In genomic region chr18:44725300-44726096, GRCh38 we compare ENCODE assay signal across 8 cellular contexts. TPM values are rescaled to one million over a fixed set of nuclear protein-coding genes. Genes with fewer than 3 reads are reported as not detected.
A peak's percentile ranks its signal among the peaks of the same experiment; 100 is the strongest.
DNase-seq lines count a peak whose midpoint lies in the region; ATAC-seq, FAIRE-seq and TF ChIP-seq lines count a peak whose summit lies in the region.

No MANE protein-coding gene starts in this region.

- peak in 4 of 5 experiments; percentile 25 to 95 (median 56) for DNase-seq in T-helper 2 cell
- DNase-seq in K562 (ENCODE audit: extremely low read depth in 1 of 4, low spot score in 3 of 4), result peak; percentile 56 to 75 (median 65)
- no peak for DNase-seq in lung (ENCODE audit: low spot score)
- peak; percentile 52 for DNase-seq in stimulated activated CD8-positive, alpha-beta memory T cell treated with anti-CD3 and anti-CD28 coated beads, Interleukin-4, amount 100 ng/mL, for 24 hours (ENCODE audit: low read depth)
- DNase-seq in NCI-H2029 treated with DMSO at 0.1 percent for 48 hours (lab: John Stamatoyannopoulos, UW), result no peak
- DNase-seq in retina, result no peak

- in situ Hi-C loops in K562 (cut with MboI), result no loop called here

- H3K4me1 ChIP-seq in K562 (replicated peaks in 1 of 2; ENCODE audit: control insufficient read depth in 2 of 2, insufficient read depth in 2 of 2, low read length in 2 of 2), result peaks cover 0 to 37% of the 10 kb centered on the region in 2 experiments; a peak in 4 of 5 replicates
- H3K4me1 ChIP-seq in lung (ENCODE audit: control insufficient read depth in 2 of 2, insufficient read depth in 2 of 2, low read length in 2 of 2), result peaks cover 3 to 14% of the 10 kb centered on the region in 2 donors

- TF ChIP-seq EP300 in K562 (IDR thresholded peaks at IDR 0.05; ENCODE audit: low read length), result no peak

- H3K9me3 ChIP-seq in K562 (replicated peaks; ENCODE audit: control insufficient read depth, insufficient read depth, low read depth, low read length), result no peaks in the 10 kb centered on the region
- H3K9me3 ChIP-seq in lung (ENCODE audit: control insufficient read depth in 2 of 2, insufficient read depth in 1 of 2, low read length in 1 of 2), result no peaks in the 10 kb centered on the region

- FAIRE-seq in K562 (lab: Jason Lieb, UNC), result peak; percentile 79

- H3K4me2 ChIP-seq in K562 (ENCODE audit: insufficient read depth, low read length), result peak overlapping the region; percentile 65

- no TSS peak for BruUV-seq in K562 (replicated peaks; lab: Mats Ljungman, UMichigan)

- intact Hi-C loops in K562 (cut with micrococcal nuclease), result no loop called here

- WGBS in K562 (ENCODE audit: insufficient coverage, low coverage, missing lambda C conversion rate), result 6% methylated on average over 4 of the region's 5 CpGs
- WGBS in lung, 2 donors, result 23 to 32% methylated on average over 5 of the region's 5 CpGs

- H3K27ac ChIP-seq in K562 (ENCODE audit: extremely low read depth, low read depth, low read length) (peak overlapping the region; percentile 63), lung (ENCODE audit: low read depth in 1 of 2, low read length in 1 of 2) (peak overlapping the region; percentile 69)

- H3K27me3 ChIP-seq in K562 (ENCODE audit: control insufficient read depth in 2 of 2, insufficient read depth in 2 of 2, low read length in 2 of 2) (no peaks in the 10 kb centered on the region), lung (ENCODE audit: control insufficient read depth, insufficient read depth) (no peaks in the 10 kb centered on the region)

- no peak for TF ChIP-seq CTCF in K562 (IDR thresholded peaks at IDR 0.05 in 2 of 3, conservative IDR thresholded peaks at IDR 0.05 in 1 of 3; ENCODE audit: insufficient read depth in 2 of 3, low read depth in 1 of 3, low read length in 3 of 3)
- TF ChIP-seq CTCF in lung (IDR thresholded peaks at IDR 0.05; ENCODE audit: control extremely low read depth, extremely low read depth), result no peak

- no peaks in the 10 kb centered on the region for H3K9me1 ChIP-seq in K562 (ENCODE audit: control insufficient read depth, insufficient read depth, low read length)

- H3K79me2 ChIP-seq in K562 (ENCODE audit: control insufficient read depth, insufficient read depth, low read length), result no peaks in the 10 kb centered on the region

- POLR2A ChIA-PET in K562 (lab: Yijun Ruan, JAX), result interaction anchor here (0.7 kb wide), 1 partner anchor 7 kb away, joined by 3 read pairs; no protein-coding TSS in a partner anchor

- TF ChIP-seq POLR2A in K562 (conservative IDR thresholded peaks at IDR 0.05), result no peak

- H2AFZ ChIP-seq in K562 (ENCODE audit: low read depth, low read length), result peak overlapping the region; percentile 80

- no peak for TF ChIP-seq RAD21 in K562 (CRISPR knock-in tag; conservative IDR thresholded peaks at IDR 0.05 in 1 of 2, IDR thresholded peaks at IDR 0.05 in 1 of 2)

- no peak overlapping the region for H3K9ac ChIP-seq in K562 (ENCODE audit: insufficient read depth in 1 of 2, low read depth in 2 of 2, low read length in 2 of 2)

- H3K36me3 ChIP-seq in K562 (ENCODE audit: control insufficient read depth, insufficient read depth, low read length) (no peaks in the 10 kb centered on the region), lung (ENCODE audit: control insufficient read depth in 2 of 2, insufficient read depth in 2 of 2, low read length in 2 of 2) (no peaks in the 10 kb centered on the region)

- H4K20me1 ChIP-seq in K562 (replicated peaks; ENCODE audit: control insufficient read depth, insufficient read depth, low read length), result no peaks in the 10 kb centered on the region

- peak; percentile 40 for ATAC-seq in GM18861 (IDR thresholded peaks at IDR 0.05; ENCODE audit: unreplicated experiment)
- peak; percentile 49 for ATAC-seq in HG03135 (IDR thresholded peaks at IDR 0.05; ENCODE audit: unreplicated experiment)
- ATAC-seq in K562, result peak; percentile 86
- ATAC-seq in lung (ENCODE audit: insufficient read depth, low FRiP score), result peak; percentile 59

- CTCF ChIA-PET in K562 (lab: Yijun Ruan, JAX; ENCODE audit: low intra/inter-chr PET ratio), result no interaction called here

- H3K4me3 ChIP-seq in K562, result no peak overlapping the region
- H3K4me3 ChIP-seq in lung, result no peak overlapping the region

TF ChIP-seq in K562, 482 proteins besides CTCF, POLR2A, EP300 and RAD21 (continues in another document):
- TF ChIP-seq SMARCE1 (IDR thresholded peaks at IDR 0.05) (peak; percentile 68; the same call in 1 of the 2 replicates), MAFF (IDR thresholded peaks at IDR 0.05; ENCODE audit: low read length) (peak; percentile 64; the same call in 1 of the 2 replicates), CBX2 (IDR thresholded peaks at IDR 0.05; ENCODE audit: insufficient read depth, low read length, poor library complexity, severe bottlenecking) (no peak), VEZF1 (CRISPR knock-in tag; IDR thresholded peaks at IDR 0.05) (peak; percentile 69), DPF2 (IDR thresholded peaks at IDR 0.05) (peak; percentile 77), EHMT2 (IDR thresholded peaks at IDR 0.05) (peak; percentile 28; the same call in 1 of the 2 replicates), KDM5B (IDR thresholded peaks at IDR 0.05; ENCODE audit: insufficient replicate concordance, low read depth, low read length) (no peak), ZNF408 (CRISPR knock-in tag; IDR thresholded peaks at IDR 0.05; ENCODE audit: low read depth) (no peak), ZNF184 (CRISPR knock-in tag; IDR thresholded peaks at IDR 0.05) (no peak), ESRRA (IDR thresholded peaks at IDR 0.05; ENCODE audit: borderline replicate concordance, low read depth) (peak; percentile 31; the same call in 1 of the 2 replicates), LEF1 (IDR thresholded peaks at IDR 0.05) (peak; percentile 36; the same call in 1 of the 2 replicates), JUN (IDR thresholded peaks at IDR 0.05; ENCODE audit: borderline replicate concordance, low read depth, low read length) (peak; percentile 63; the same call in 1 of the 2 replicates), JUN (CRISPR knock-in tag; IDR thresholded peaks at IDR 0.05; ENCODE audit: borderline replicate concordance) (no peak), MAFG (tag; conservative IDR thresholded peaks at IDR 0.05) (peak; percentile 78), GTF2E2 (tag; IDR thresholded peaks at IDR 0.05) (no peak), ETV1 (tag; conservative IDR thresholded peaks at IDR 0.05; ENCODE audit: low read depth) (0 out of 2 replicates have a peak, but pooled peaks have one; percentile 9), MAZ (CRISPR knock-in tag; conservative IDR thresholded peaks at IDR 0.05 in 1 of 2, IDR thresholded peaks at IDR 0.05 in 1 of 2) (0 out of 4 replicates have a peak, but pooled peaks of 1 of the 2 experiments have one; percentile 39), C11orf30 (IDR thresholded peaks at IDR 0.05; ENCODE audit: low read depth) (peak; percentile 95)
- TF ChIP-seq, protein P1, sequence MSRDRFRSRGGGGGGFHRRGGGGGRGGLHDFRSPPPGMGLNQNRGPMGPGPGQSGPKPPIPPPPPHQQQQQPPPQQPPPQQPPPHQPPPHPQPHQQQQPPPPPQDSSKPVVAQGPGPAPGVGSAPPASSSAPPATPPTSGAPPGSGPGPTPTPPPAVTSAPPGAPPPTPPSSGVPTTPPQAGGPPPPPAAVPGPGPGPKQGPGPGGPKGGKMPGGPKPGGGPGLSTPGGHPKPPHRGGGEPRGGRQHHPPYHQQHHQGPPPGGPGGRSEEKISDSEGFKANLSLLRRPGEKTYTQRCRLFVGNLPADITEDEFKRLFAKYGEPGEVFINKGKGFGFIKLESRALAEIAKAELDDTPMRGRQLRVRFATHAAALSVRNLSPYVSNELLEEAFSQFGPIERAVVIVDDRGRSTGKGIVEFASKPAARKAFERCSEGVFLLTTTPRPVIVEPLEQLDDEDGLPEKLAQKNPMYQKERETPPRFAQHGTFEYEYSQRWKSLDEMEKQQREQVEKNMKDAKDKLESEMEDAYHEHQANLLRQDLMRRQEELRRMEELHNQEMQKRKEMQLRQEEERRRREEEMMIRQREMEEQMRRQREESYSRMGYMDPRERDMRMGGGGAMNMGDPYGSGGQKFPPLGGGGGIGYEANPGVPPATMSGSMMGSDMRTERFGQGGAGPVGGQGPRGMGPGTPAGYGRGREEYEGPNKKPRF (IDR thresholded peaks at IDR 0.05; ENCODE audit: low read depth, low read length), result no peak

RNA-seq across cellular contexts. Expression of gene SETBP1, which starts 44.8 kb away (rescaled TPM):
- 0.95 and 1.1 TPM in 2 replicates for total RNA-seq in K562 (2011; cell fraction: chromatin; rRNA removed; ENCODE audit: low replicate concordance)
- total RNA-seq in K562 (2011; cell fraction: nucleolus; rRNA removed), result 0.13 and 0.33 TPM in 2 replicates
- total RNA-seq in K562 (2011; cell fraction: nucleoplasm; rRNA removed), result 0.37 and 0.84 TPM in 2 replicates
- total RNA-seq in K562 (2014; rRNA removed) (under 0.01 and 0.04 TPM in 2 replicates), K562 (2014; rRNA removed; fragmentation: Illumina TruSeq; extraction: Trizol) (under 0.01 and 0.04 TPM in 2 replicates), K562 (2015; rRNA removed; fragmentation: Illumina TruSeq; extraction: Trizol) (0.04 TPM in 2 replicates), K562 (2021) (0.13 and 0.18 TPM in 2 replicates), lung (10 to 100 TPM; 30.7 to 43.8 TPM)
- polyA plus RNA-seq in K562 (2011; rRNA removed) (0.04 and 0.13 TPM in 2 replicates), K562 (2014; fragmentation: Illumina TruSeq; extraction: Trizol) (0.04 and 0.10 TPM in 2 replicates), K562 (2014; fragmentation: Nextera tagmentation; extraction: Ambion mirVana) (under 1 TPM; 0.03 TPM), K562 (2014; rRNA removed) (0.04 and 0.11 TPM in 2 replicates), lung (1 to 10 TPM; 1.6 to 2.6 TPM)
- polyA plus RNA-seq in K562 (2011; cell fraction: cytosol; rRNA removed), result 0.01 and 0.04 TPM in 2 replicates
- polyA plus RNA-seq in K562 (2011; cell fraction: nucleus; rRNA removed), result 0.15 and 0.17 TPM in 2 replicates
- 0.17 and 0.20 TPM in 2 replicates for polyA plus RNA-seq in K562 (2012)
- 0.06 and 0.39 TPM in 2 replicates for polyA minus RNA-seq in K562 (2011; rRNA and poly(A)+ RNA removed)
- polyA minus RNA-seq in K562 (2011; cell fraction: cytosol; rRNA and poly(A)+ RNA removed), result not detected in 2 replicates
- 0.22 and 0.40 TPM in 2 replicates for polyA minus RNA-seq in K562 (2011; cell fraction: nucleus; rRNA and poly(A)+ RNA removed)

Comparison
In these comparisons a context has a peak if more than half of its experiments do, and no peak if none do; other contexts are left out.
1. DNase-seq: peak in T-helper 2 cell (4 of 5), K562 (4 of 4) and stimulated activated CD8-positive, alpha-beta memory T cell treated with anti-CD3 and anti-CD28 coated beads, Interleukin-4, amount 100 ng/mL, for 24 hours (single experiment); none in lung (single experiment), NCI-H2029 treated with DMSO at 0.1 percent for 48 hours (single experiment) and retina (single experiment).
2. RNA of gene SETBP1, which starts 44.8 kb away (total RNA-seq): 30.7 to 43.8 TPM in lung; under 0.01 to 1.1 TPM in K562; every median in the first group is over 10 times any median in the second.
3. Peak in every context shown above with its lines, with median percentiles within 50 percentile points of each other: ATAC-seq.